Comparison of ENCODE assay signal across 10 cellular contexts in the genomic region with DNA sequence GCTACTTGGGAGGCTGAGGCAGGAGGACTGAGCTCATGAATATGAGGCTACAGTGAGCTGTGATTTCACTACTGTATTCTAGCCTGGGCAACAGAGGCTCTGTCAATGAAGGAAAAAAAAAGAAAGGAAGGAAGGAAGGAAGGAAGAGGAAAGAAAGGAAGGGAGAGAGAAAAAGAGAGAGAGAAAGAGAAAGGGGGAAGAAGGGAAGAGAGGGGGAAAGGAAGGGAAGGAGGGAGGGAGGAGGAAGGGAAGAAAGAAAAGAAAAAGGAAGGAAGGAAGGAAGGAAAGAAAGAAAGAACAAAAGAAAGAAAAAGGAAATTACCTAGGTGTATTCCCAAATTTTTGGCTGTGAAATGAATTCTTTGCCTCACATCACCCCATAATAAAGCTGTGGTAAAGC. TPM values are rescaled to one million over a fixed set of nuclear protein-coding genes. Genes with fewer than 3 reads are reported as not detected.
"Had no signal": no experiment of that assay in that cellular context is flagged by ENCODE, and none has a peak within 500 bp of the region (broad histone marks: within the 10 kb centered on the region; RNA-seq: fewer than 3 reads in every experiment).

No MANE protein-coding gene starts in this region.

- DNase-seq: IMR-90, KBM-7, KG1 had no signal

- H3K4me1 Mint-ChIP-seq: IgD-negative memory B cell had no signal

- H3K36me3 Mint-ChIP-seq: IgD-negative memory B cell had no signal

- H3K4me3 Mint-ChIP-seq: IgD-negative memory B cell had no signal

- H3K9ac ChIP-seq: KMS-11 had no signal

- H3K27me3 Mint-ChIP-seq: IgD-negative memory B cell had no signal

- H3K4me2 ChIP-seq: KMS-11 had no signal

- FAIRE-seq: HepG2, HTR-8/SVneo had no signal

- H3K27ac ChIP-seq: HL-60, KMS-11 had no signal

- ATAC-seq: HepG2 had no signal

RNA-seq across cellular contexts. Expression of a gene that starts 17.9 kb away (rescaled TPM):
- total RNA-seq: HepG2, HT-29, HT1080, IMR-90 had no signal
- polyA plus RNA-seq: HepG2, IgD-negative memory B cell, IMR-90 had no signal
